1 cellular context compared by ENCODE assay signal in genomic region chr12:22256076-22256475, GRCh38.
TF ChIP-seq lines count a peak whose summit lies in the region.

No MANE protein-coding gene starts in this region.

TF ChIP-seq in GM23338, 12 proteins besides CTCF, POLR2A, EP300 and RAD21 (continued from another document):
- no peak for TF ChIP-seq ZNF462 (CRISPR knock-in tag; IDR thresholded peaks at IDR 0.05)
- no peak for TF ChIP-seq REST (IDR thresholded peaks at IDR 0.05; ENCODE audit: unreplicated experiment)
- TF ChIP-seq ZNF114 (CRISPR knock-in tag; IDR thresholded peaks at IDR 0.05), result no peak
- no peak for TF ChIP-seq CREB1 (CRISPR knock-in tag; IDR thresholded peaks at IDR 0.05; ENCODE audit: low read depth)
